10 cellular contexts compared by ENCODE assay signal in genomic region chr2:90207454-90208058, GRCh38.
DNase-seq lines count a peak whose midpoint lies in the region; ATAC-seq and TF ChIP-seq lines count a peak whose summit lies in the region.
"Had no signal": no experiment of that assay in that cellular context is flagged by ENCODE, and none has a peak within 500 bp of the region (broad histone marks: within the 10 kb centered on the region; RNA-seq: fewer than 3 reads in every experiment).

No MANE protein-coding gene starts in this region.

- ATAC-seq in GM18511 (IDR thresholded peaks at IDR 0.05; ENCODE audit: unreplicated experiment) = peak; percentile 68
- no peak for ATAC-seq in HG03521 (IDR thresholded peaks at IDR 0.05; ENCODE audit: unreplicated experiment)
- ATAC-seq in GM18502 (IDR thresholded peaks at IDR 0.05; ENCODE audit: poor library complexity, unreplicated experiment) = no peak
- ATAC-seq: left ventricle myocardium superior had no signal

- DNase-seq in AG09319 (ENCODE audit: extremely low read depth, low read depth) (no peak), epithelial cell of proximal tubule (ENCODE audit: low read depth) (peak; percentile 12), NCI-H2029 treated with DMSO at 0.1 percent for 48 hours (lab: John Stamatoyannopoulos, UW) (no peak), NCI-H2227 treated with DMSO at 0.1 percent for 48 hours (lab: John Stamatoyannopoulos, UW) (no peak)
- DNase-seq: left ventricle myocardium superior, NCI-H69 had no signal

- no peak overlapping the region for H3K4me3 ChIP-seq in epithelial cell of proximal tubule (ENCODE audit: low read depth, low read length)

- TF ChIP-seq CTCF in AG09319 (IDR thresholded peaks at IDR 0.05; ENCODE audit: low read depth, low read length) = peak; percentile 30
- peak; percentile 38; the same call in 1 of the 2 replicates for TF ChIP-seq CTCF in LNCAP (IDR thresholded peaks at IDR 0.05)
- TF ChIP-seq CTCF in epithelial cell of proximal tubule (conservative IDR thresholded peaks at IDR 0.05; ENCODE audit: low read depth, low read length) = peak; percentile 64
